Comparison of ENCODE assay signal across 1 cellular context in the genomic region with DNA sequence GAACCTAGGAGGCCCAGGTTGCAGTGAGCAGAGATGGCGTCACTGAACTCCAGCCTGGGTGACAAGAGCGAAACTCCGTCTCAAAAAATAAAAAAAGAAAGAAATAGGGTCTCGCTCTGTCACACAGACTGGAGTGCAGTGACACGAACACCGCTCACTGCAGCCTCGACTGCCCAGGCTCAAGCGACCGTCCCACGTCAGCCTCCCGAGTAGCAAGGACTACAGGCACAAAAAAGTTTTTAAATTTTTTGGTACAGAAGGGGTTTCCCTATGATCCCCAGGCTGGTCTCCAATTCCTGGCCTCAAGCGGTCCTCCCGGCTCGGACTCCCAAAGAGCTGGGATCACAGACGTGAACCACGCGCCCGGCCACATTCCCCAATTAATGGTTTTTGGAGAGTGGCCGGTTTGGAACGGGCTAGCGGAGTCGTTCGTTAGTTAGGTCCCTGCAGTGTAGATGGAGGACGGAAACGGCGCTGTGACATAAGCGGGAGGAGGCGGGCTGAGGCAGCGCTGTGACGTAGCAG.
TF ChIP-seq lines count a peak whose summit lies in the region.

No MANE protein-coding gene starts in this region.

TF ChIP-seq in K562, 482 proteins besides CTCF, POLR2A, EP300 and RAD21 (continued from another document and continues in another):
- no peak for TF ChIP-seq HMG20A (CRISPR knock-in tag; conservative IDR thresholded peaks at IDR 0.05)
- TF ChIP-seq MCM5 (IDR thresholded peaks at IDR 0.05; ENCODE audit: low read depth) = no peak
- no peak for TF ChIP-seq GTF2E2 (tag; IDR thresholded peaks at IDR 0.05)
- no peak for TF ChIP-seq SRSF9 (IDR thresholded peaks at IDR 0.05; ENCODE audit: borderline replicate concordance, low read depth, low read length)
- TF ChIP-seq ZNF316 (IDR thresholded peaks at IDR 0.05) = peak; percentile 16; the same call in 1 of the 2 replicates
- TF ChIP-seq ZBTB12 (CRISPR knock-in tag; IDR thresholded peaks at IDR 0.05) = no peak
- TF ChIP-seq ZNF133 (CRISPR knock-in tag; IDR thresholded peaks at IDR 0.05) = 0 out of 2 replicates have a peak, but pooled peaks have one; percentile 40
- no peak for TF ChIP-seq ZNF224 (CRISPR knock-in tag; IDR thresholded peaks at IDR 0.05)
- TF ChIP-seq HDAC2 (IDR thresholded peaks at IDR 0.05) = peak; percentile 56; the same call in 1 of the 2 replicates
- no peak for TF ChIP-seq CHD4 (IDR thresholded peaks at IDR 0.05; ENCODE audit: insufficient read depth, insufficient replicate concordance, low read depth, low read length, poor library complexity, severe bottlenecking)
- TF ChIP-seq CHD1 (IDR thresholded peaks at IDR 0.05; ENCODE audit: low read length) = peak; percentile 44
- TF ChIP-seq BACH1 (tag; IDR thresholded peaks at IDR 0.05) = no peak
- TF ChIP-seq ZFX (CRISPR knock-in tag; IDR thresholded peaks at IDR 0.05) = no peak; the same call in 1 of the 2 replicates
- no peak for TF ChIP-seq KAT8 (IDR thresholded peaks at IDR 0.05; ENCODE audit: low read depth)
- TF ChIP-seq OTX1 (CRISPR knock-in tag; IDR thresholded peaks at IDR 0.05) = no peak
- TF ChIP-seq, protein P1, sequence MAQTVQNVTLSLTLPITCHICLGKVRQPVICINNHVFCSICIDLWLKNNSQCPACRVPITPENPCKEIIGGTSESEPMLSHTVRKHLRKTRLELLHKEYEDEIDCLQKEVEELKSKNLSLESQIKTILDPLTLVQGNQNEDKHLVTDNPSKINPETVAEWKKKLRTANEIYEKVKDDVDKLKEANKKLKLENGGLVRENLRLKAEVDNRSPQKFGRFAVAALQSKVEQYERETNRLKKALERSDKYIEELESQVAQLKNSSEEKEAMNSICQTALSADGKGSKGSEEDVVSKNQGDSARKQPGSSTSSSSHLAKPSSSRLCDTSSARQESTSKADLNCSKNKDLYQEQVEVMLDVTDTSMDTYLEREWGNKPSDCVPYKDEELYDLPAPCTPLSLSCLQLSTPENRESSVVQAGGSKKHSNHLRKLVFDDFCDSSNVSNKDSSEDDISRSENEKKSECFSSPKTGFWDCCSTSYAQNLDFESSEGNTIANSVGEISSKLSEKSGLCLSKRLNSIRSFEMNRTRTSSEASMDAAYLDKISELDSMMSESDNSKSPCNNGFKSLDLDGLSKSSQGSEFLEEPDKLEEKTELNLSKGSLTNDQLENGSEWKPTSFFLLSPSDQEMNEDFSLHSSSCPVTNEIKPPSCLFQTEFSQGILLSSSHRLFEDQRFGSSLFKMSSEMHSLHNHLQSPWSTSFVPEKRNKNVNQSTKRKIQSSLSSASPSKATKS (CRISPR knock-in tag; IDR thresholded peaks at IDR 0.05) = no peak
- TF ChIP-seq, protein P2, sequence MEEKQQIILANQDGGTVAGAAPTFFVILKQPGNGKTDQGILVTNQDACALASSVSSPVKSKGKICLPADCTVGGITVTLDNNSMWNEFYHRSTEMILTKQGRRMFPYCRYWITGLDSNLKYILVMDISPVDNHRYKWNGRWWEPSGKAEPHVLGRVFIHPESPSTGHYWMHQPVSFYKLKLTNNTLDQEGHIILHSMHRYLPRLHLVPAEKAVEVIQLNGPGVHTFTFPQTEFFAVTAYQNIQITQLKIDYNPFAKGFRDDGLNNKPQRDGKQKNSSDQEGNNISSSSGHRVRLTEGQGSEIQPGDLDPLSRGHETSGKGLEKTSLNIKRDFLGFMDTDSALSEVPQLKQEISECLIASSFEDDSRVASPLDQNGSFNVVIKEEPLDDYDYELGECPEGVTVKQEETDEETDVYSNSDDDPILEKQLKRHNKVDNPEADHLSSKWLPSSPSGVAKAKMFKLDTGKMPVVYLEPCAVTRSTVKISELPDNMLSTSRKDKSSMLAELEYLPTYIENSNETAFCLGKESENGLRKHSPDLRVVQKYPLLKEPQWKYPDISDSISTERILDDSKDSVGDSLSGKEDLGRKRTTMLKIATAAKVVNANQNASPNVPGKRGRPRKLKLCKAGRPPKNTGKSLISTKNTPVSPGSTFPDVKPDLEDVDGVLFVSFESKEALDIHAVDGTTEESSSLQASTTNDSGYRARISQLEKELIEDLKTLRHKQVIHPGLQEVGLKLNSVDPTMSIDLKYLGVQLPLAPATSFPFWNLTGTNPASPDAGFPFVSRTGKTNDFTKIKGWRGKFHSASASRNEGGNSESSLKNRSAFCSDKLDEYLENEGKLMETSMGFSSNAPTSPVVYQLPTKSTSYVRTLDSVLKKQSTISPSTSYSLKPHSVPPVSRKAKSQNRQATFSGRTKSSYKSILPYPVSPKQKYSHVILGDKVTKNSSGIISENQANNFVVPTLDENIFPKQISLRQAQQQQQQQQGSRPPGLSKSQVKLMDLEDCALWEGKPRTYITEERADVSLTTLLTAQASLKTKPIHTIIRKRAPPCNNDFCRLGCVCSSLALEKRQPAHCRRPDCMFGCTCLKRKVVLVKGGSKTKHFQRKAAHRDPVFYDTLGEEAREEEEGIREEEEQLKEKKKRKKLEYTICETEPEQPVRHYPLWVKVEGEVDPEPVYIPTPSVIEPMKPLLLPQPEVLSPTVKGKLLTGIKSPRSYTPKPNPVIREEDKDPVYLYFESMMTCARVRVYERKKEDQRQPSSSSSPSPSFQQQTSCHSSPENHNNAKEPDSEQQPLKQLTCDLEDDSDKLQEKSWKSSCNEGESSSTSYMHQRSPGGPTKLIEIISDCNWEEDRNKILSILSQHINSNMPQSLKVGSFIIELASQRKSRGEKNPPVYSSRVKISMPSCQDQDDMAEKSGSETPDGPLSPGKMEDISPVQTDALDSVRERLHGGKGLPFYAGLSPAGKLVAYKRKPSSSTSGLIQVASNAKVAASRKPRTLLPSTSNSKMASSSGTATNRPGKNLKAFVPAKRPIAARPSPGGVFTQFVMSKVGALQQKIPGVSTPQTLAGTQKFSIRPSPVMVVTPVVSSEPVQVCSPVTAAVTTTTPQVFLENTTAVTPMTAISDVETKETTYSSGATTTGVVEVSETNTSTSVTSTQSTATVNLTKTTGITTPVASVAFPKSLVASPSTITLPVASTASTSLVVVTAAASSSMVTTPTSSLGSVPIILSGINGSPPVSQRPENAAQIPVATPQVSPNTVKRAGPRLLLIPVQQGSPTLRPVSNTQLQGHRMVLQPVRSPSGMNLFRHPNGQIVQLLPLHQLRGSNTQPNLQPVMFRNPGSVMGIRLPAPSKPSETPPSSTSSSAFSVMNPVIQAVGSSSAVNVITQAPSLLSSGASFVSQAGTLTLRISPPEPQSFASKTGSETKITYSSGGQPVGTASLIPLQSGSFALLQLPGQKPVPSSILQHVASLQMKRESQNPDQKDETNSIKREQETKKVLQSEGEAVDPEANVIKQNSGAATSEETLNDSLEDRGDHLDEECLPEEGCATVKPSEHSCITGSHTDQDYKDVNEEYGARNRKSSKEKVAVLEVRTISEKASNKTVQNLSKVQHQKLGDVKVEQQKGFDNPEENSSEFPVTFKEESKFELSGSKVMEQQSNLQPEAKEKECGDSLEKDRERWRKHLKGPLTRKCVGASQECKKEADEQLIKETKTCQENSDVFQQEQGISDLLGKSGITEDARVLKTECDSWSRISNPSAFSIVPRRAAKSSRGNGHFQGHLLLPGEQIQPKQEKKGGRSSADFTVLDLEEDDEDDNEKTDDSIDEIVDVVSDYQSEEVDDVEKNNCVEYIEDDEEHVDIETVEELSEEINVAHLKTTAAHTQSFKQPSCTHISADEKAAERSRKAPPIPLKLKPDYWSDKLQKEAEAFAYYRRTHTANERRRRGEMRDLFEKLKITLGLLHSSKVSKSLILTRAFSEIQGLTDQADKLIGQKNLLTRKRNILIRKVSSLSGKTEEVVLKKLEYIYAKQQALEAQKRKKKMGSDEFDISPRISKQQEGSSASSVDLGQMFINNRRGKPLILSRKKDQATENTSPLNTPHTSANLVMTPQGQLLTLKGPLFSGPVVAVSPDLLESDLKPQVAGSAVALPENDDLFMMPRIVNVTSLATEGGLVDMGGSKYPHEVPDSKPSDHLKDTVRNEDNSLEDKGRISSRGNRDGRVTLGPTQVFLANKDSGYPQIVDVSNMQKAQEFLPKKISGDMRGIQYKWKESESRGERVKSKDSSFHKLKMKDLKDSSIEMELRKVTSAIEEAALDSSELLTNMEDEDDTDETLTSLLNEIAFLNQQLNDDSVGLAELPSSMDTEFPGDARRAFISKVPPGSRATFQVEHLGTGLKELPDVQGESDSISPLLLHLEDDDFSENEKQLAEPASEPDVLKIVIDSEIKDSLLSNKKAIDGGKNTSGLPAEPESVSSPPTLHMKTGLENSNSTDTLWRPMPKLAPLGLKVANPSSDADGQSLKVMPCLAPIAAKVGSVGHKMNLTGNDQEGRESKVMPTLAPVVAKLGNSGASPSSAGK (IDR thresholded peaks at IDR 0.05) = no peak; the same call in 1 of the 2 replicates
- TF ChIP-seq ZBTB11 (CRISPR knock-in tag; IDR thresholded peaks at IDR 0.05) = no peak; a peak in 1 of 6 replicates
- no peak; the same call in 1 of the 2 replicates for TF ChIP-seq PML (IDR thresholded peaks at IDR 0.05; ENCODE audit: low read length)
- TF ChIP-seq, protein P3, sequence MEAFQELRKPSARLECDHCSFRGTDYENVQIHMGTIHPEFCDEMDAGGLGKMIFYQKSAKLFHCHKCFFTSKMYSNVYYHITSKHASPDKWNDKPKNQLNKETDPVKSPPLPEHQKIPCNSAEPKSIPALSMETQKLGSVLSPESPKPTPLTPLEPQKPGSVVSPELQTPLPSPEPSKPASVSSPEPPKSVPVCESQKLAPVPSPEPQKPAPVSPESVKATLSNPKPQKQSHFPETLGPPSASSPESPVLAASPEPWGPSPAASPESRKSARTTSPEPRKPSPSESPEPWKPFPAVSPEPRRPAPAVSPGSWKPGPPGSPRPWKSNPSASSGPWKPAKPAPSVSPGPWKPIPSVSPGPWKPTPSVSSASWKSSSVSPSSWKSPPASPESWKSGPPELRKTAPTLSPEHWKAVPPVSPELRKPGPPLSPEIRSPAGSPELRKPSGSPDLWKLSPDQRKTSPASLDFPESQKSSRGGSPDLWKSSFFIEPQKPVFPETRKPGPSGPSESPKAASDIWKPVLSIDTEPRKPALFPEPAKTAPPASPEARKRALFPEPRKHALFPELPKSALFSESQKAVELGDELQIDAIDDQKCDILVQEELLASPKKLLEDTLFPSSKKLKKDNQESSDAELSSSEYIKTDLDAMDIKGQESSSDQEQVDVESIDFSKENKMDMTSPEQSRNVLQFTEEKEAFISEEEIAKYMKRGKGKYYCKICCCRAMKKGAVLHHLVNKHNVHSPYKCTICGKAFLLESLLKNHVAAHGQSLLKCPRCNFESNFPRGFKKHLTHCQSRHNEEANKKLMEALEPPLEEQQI (IDR thresholded peaks at IDR 0.05) = no peak
- TF ChIP-seq TCF3 (CRISPR knock-in tag; IDR thresholded peaks at IDR 0.05) = no peak
- 0 out of 2 replicates have a peak, but pooled peaks have one; percentile 28 for TF ChIP-seq CREB3 (tag; conservative IDR thresholded peaks at IDR 0.05; ENCODE audit: low read depth)
- TF ChIP-seq ZFP36 (IDR thresholded peaks at IDR 0.05; ENCODE audit: low read depth, low read length, partially characterized antibody) = no peak
- TF ChIP-seq ELF2 (CRISPR knock-in tag; IDR thresholded peaks at IDR 0.05) = no peak
- no peak for TF ChIP-seq TAF9B (IDR thresholded peaks at IDR 0.05; ENCODE audit: partially characterized antibody)
- no peak; the same call in 1 of the 2 replicates for TF ChIP-seq CHD2 (IDR thresholded peaks at IDR 0.05; ENCODE audit: low read depth, low read length)
- TF ChIP-seq CGGBP1 (CRISPR knock-in tag; IDR thresholded peaks at IDR 0.05) = no peak
- TF ChIP-seq KLF10 (CRISPR knock-in tag; IDR thresholded peaks at IDR 0.05) = no peak
- no peak for TF ChIP-seq TFAM (CRISPR knock-in tag; conservative IDR thresholded peaks at IDR 0.05)
- TF ChIP-seq ZNF24 (IDR thresholded peaks at IDR 0.05) = 0 out of 2 replicates have a peak, but pooled peaks have one; percentile 20
- no peak for TF ChIP-seq POLR3G (IDR thresholded peaks at IDR 0.05; ENCODE audit: extremely low read depth, insufficient read length, insufficient replicate concordance)
- no peak for TF ChIP-seq PHB (CRISPR knock-in tag; IDR thresholded peaks at IDR 0.05)
- no peak for TF ChIP-seq ZNF561 (CRISPR knock-in tag; conservative IDR thresholded peaks at IDR 0.05)
- TF ChIP-seq SP1 (CRISPR knock-in tag; IDR thresholded peaks at IDR 0.05) = no peak
- no peak for TF ChIP-seq PRMT5 (CRISPR knock-in tag; IDR thresholded peaks at IDR 0.05)
